11 cellular contexts compared by ENCODE assay signal in the genomic region with DNA sequence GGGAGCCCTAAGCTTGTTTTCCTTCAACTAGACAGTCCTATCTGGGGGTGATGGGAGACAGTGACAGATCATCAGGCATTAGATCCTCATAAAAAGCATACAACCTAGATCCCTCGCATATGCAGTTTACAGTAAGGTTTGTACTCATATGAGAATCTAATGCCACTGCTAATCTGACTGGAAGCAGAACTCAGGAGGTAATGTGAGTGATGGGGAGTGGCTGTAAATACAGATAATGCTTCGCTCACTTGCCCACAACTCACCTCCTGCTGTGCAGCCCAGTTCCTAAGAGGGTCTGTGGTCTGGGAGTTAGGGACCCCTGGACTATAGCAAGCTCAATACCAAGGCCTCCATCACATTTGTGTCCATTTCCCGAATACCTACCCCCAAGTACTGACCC.
"Had no signal": no experiment of that assay in that cellular context is flagged by ENCODE, and none has a peak within 500 bp of the region (broad histone marks: within the 10 kb centered on the region; RNA-seq: fewer than 3 reads in every experiment).

No MANE protein-coding gene starts in this region.

- H3K4me3 ChIP-seq: GM23248, GM23338, HAP-1 had no signal

- H3K27ac Mint-ChIP-seq: GM23338, H9, HFFc6 had no signal

- H3K27ac ChIP-seq: GM23248 had no signal

- DNase-seq: GM23248, GOT3, H7, H9, HCEC 1CT, HFFc6 had no signal

- H3K9me3 Mint-ChIP-seq: HFFc6 had no signal

- H3K36me3 ChIP-seq: HAP-1 had no signal

- H3K4me3 Mint-ChIP-seq: GM23338, H9, HFFc6 had no signal

- H3K9me3 ChIP-seq: HAP-1 had no signal

- ATAC-seq: GM23338, HCT116 had no signal

- FAIRE-seq: H1, H54 had no signal
